Comparison of ENCODE assay signal across 16 cellular contexts in the genomic region with DNA sequence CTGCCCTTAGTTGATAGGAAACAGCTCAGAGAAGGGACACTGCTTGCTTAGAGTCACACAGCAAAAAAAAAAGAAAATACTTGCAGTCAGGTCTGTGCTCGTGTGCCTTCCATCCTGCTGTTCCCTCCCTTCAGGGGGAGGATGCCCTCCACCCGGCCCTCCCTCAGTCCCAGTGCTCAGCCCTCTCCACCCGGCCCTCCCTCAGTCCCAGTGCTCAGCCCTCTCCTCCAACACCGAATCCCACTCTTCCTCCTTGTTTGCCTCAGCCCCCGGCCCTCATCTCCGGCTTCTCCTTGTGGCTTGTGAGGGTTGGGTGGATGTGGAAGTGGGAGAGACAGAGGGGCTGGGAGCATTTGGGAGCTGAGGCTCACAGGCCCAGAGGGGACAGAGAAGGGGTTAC. TPM values are rescaled to one million over a fixed set of nuclear protein-coding genes. Genes with fewer than 3 reads are reported as not detected.
"Had no signal": no experiment of that assay in that cellular context is flagged by ENCODE, and none has a peak within 500 bp of the region (broad histone marks: within the 10 kb centered on the region; RNA-seq: fewer than 3 reads in every experiment).

No MANE protein-coding gene starts in this region.

- H3K27me3 Mint-ChIP-seq: naive thymus-derived CD8-positive, alpha-beta T cell; progenitor cell of endocrine pancreas had no signal

- H3K4me3 Mint-ChIP-seq: endodermal cell; stimulated activated effector memory CD8-positive, alpha-beta T cell treated with anti-CD3 and anti-CD28 coated beads, Interleukin-12 subunit alpha, Interleukin-12 subunit beta, amount 100 ng/mL, for 72 hours had no signal

- ATAC-seq: activated naive CD4-positive, alpha-beta T cell treated with anti-CD3 and anti-CD28 coated beads, Interleukin-2, amount 50 U/mL, for 72 hours; left lung; mucosa of descending colon; naive thymus-derived CD8-positive, alpha-beta T cell; right cardiac atrium; stimulated activated effector memory CD8-positive, alpha-beta T cell treated with anti-CD3 and anti-CD28 coated beads, Interleukin-12 subunit alpha, Interleukin-12 subunit beta, amount 100 ng/mL, for 72 hours had no signal

- H3K27ac ChIP-seq: left lung, transverse colon had no signal

- H3K27me3 ChIP-seq: left lung, transverse colon had no signal

- DNase-seq: activated CD4-positive, alpha-beta T cell treated with anti-CD3 and anti-CD28 coated beads, Interleukin-2, amount 50 U/mL, for 1 hour; dermis blood vessel endothelial cell; endodermal cell; erythroblast; naive thymus-derived CD8-positive, alpha-beta T cell; occipital lobe; transverse colon had no signal

- H3K9me3 Mint-ChIP-seq: activated naive CD4-positive, alpha-beta T cell treated with anti-CD3 and anti-CD28 coated beads, Interleukin-2, amount 50 U/mL, for 72 hours; endodermal cell; naive thymus-derived CD8-positive, alpha-beta T cell; stimulated activated effector memory CD8-positive, alpha-beta T cell treated with anti-CD3 and anti-CD28 coated beads, Interleukin-12 subunit alpha, Interleukin-12 subunit beta, amount 100 ng/mL, for 72 hours had no signal

- H3K4me2 ChIP-seq: smooth muscle cell had no signal

- H3K9me3 ChIP-seq: left lung, mucosa of descending colon, transverse colon had no signal

- H3K4me3 ChIP-seq: left lung, mucosa of descending colon, smooth muscle cell, transverse colon had no signal

- H3K27ac Mint-ChIP-seq: endodermal cell; progenitor cell of endocrine pancreas; stimulated activated effector memory CD8-positive, alpha-beta T cell treated with anti-CD3 and anti-CD28 coated beads, Interleukin-12 subunit alpha, Interleukin-12 subunit beta, amount 100 ng/mL, for 72 hours had no signal

RNA-seq across cellular contexts. Expression of a gene that starts 9.0 kb away (rescaled TPM):
- total RNA-seq: dermis blood vessel endothelial cell; glomerular endothelial cell; progenitor cell of endocrine pancreas; smooth muscle cell; T-helper 2 cell treated with Interferon-gamma antibody and Interleukin-4, amounts not matched to agents 100 ng/mL and 5 ng/mL, for 36 hours had no signal
